Comparison of ENCODE assay signal across 16 cellular contexts in the genomic region with DNA sequence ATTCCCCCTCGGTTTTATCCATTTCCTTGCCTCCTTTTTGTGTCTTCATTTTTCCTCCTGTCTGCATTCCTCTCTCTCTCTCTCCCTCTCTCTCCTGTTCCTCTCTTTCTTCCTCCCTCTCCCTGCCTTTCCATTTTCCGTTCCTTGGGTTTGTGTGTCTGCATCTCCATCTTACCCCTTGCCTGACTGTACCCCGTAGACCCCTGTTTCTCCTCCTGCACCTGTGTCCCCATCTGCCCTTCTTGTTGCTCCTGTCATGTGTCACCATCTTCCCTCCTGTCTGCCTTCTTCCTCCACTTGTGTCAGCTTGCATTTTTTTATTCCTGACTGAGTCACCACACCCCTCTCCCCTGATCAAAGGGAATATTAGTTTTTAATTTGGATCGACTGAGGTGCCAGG. TPM values are rescaled to one million over a fixed set of nuclear protein-coding genes. Genes with fewer than 3 reads are reported as not detected.
A peak's percentile ranks its signal among the peaks of the same experiment; 100 is the strongest.
DNase-seq lines count a peak whose midpoint lies in the region; ATAC-seq, FAIRE-seq and TF ChIP-seq lines count a peak whose summit lies in the region.
"Had no signal": no experiment of that assay in that cellular context is flagged by ENCODE, and none has a peak within 500 bp of the region (broad histone marks: within the 10 kb centered on the region; RNA-seq: fewer than 3 reads in every experiment).

No MANE protein-coding gene starts in this region.

- FAIRE-seq in HTR-8/SVneo (lab: Jason Lieb, UNC), result no peak
- FAIRE-seq: GM12891, urothelium cell line had no signal

- H3K4me2 ChIP-seq in HCT116 (ENCODE audit: low read length), result peak overlapping the region; percentile 12; the same call in 1 of the 2 replicates

- no peak overlapping the region for H3K27ac ChIP-seq in HCT116 (ENCODE audit: low read depth, low read length)
- H3K27ac ChIP-seq: gastrocnemius medialis had no signal

- DNase-seq in T-helper 2 cell treated with Interferon-gamma antibody and Interleukin-4, amounts not matched to agents 5 μg/mL and 100 μg/mL, for 36 hours (ENCODE audit: low spot score), result no peak
- DNase-seq in T-helper 2 cell, result no peak
- DNase-seq in HCT116 (ENCODE audit: low read depth, low spot score), result no peak
- peak; percentile 9 for DNase-seq in cerebellar cortex (ENCODE audit: low spot score)
- DNase-seq in neural crest cell (ENCODE audit: low read depth, low spot score), result no peak
- no peak for DNase-seq in HTR-8/SVneo (ENCODE audit: insufficient read length, low spot score)
- no peak for DNase-seq in germinal center (ENCODE audit: low spot score)
- no peak for DNase-seq in AG08395 (ENCODE audit: low spot score)
- DNase-seq: gastrocnemius medialis; left cardiac atrium; MM.1S; stimulated activated CD4-positive, alpha-beta T cell treated with anti-CD3 and anti-CD28 coated beads, Interleukin-12 subunit alpha, Interleukin-12 subunit beta, amount 100 ng/mL, for 4 hours had no signal

- H2AFZ ChIP-seq in HCT116 (ENCODE audit: low read depth, low read length, poor library complexity, severe bottlenecking), result no peak overlapping the region

- intact Hi-C loops in HCT116 (cut with micrococcal nuclease), result no loop called here

- no peaks in the 10 kb centered on the region for H3K9me2 ChIP-seq in HCT116 (ENCODE audit: insufficient read depth)

- H3K79me2 ChIP-seq in HCT116 (ENCODE audit: insufficient read depth, low read length), result no peaks in the 10 kb centered on the region

- H3K4me3 Mint-ChIP-seq in T-helper 2 cell treated with Interferon-gamma antibody and Interleukin-4, amounts not matched to agents 5 μg/mL and 100 μg/mL, for 36 hours, result peak overlapping the region; percentile 36
- H3K4me3 Mint-ChIP-seq in neural crest cell, result peak overlapping the region; percentile 71

- H3K27ac Mint-ChIP-seq in T-helper 2 cell treated with Interferon-gamma antibody and Interleukin-4, amounts not matched to agents 5 μg/mL and 100 μg/mL, for 36 hours, result peak overlapping the region; percentile 77
- H3K27ac Mint-ChIP-seq in neural crest cell (ENCODE audit: unreplicated experiment), result no peak overlapping the region

- H3K27me3 ChIP-seq in HCT116 (ENCODE audit: insufficient read depth, low read length), result peaks cover 10% of the 10 kb centered on the region; the same call in 1 of the 2 replicates

- H3K36me3 Mint-ChIP-seq in T-helper 2 cell treated with Interferon-gamma antibody and Interleukin-4, amounts not matched to agents 5 μg/mL and 100 μg/mL, for 36 hours (ENCODE audit: low read depth), result peaks cover 2% of the 10 kb centered on the region
- H3K36me3 Mint-ChIP-seq in neural crest cell (ENCODE audit: low read depth), result no peaks in the 10 kb centered on the region

- H4K20me1 ChIP-seq in HCT116 (ENCODE audit: insufficient read depth), result no peaks in the 10 kb centered on the region

- H3K9ac ChIP-seq in HCT116 (ENCODE audit: low read length), result no peak overlapping the region

- POLR2A ChIA-PET in HCT116 (lab: Charles Lee), result no interaction called here

- TF ChIP-seq RAD21 in HCT116 (IDR thresholded peaks at IDR 0.05; ENCODE audit: low read depth), result no peak

- RAD21 ChIA-PET in HCT116 (lab: Charles Lee; ENCODE audit: low non-redundant PET in 1 of 2, low total read pairs in 2 of 2, uncharacterized antibody in 2 of 2, unreplicated experiment in 2 of 2), result no interaction called here

- H3K9me3 ChIP-seq in HCT116 (ENCODE audit: control insufficient read depth in 1 of 2, insufficient read depth in 1 of 2, low read depth in 1 of 2, low read length in 2 of 2), result no peaks in the 10 kb centered on the region
- H3K9me3 ChIP-seq: gastrocnemius medialis, HAP-1 had no signal

- no peaks in the 10 kb centered on the region for H3K36me3 ChIP-seq in HCT116 (ENCODE audit: control insufficient read depth in 1 of 2, insufficient read depth in 2 of 2, low read length in 2 of 2)
- H3K36me3 ChIP-seq: gastrocnemius medialis, HAP-1 had no signal

- H3K9me3 Mint-ChIP-seq in T-helper 2 cell treated with Interferon-gamma antibody and Interleukin-4, amounts not matched to agents 5 μg/mL and 100 μg/mL, for 36 hours, result no peaks in the 10 kb centered on the region
- H3K9me3 Mint-ChIP-seq in neural crest cell, result no peaks in the 10 kb centered on the region

- no peak for ATAC-seq in HCT116
- ATAC-seq: gastrocnemius medialis, left cardiac atrium had no signal

- H3K4me1 Mint-ChIP-seq in T-helper 2 cell treated with Interferon-gamma antibody and Interleukin-4, amounts not matched to agents 5 μg/mL and 100 μg/mL, for 36 hours (ENCODE audit: low read depth), result peaks cover 3% of the 10 kb centered on the region
- H3K4me1 Mint-ChIP-seq in neural crest cell, result peaks cover 40% of the 10 kb centered on the region

- no TSS peak for BruUV-seq in HCT116 (replicated peaks; lab: Mats Ljungman, UMichigan)

- TF ChIP-seq CTCF in HCT116 (IDR thresholded peaks at IDR 0.05 in 2 of 3, conservative IDR thresholded peaks at IDR 0.05 in 1 of 3; ENCODE audit: borderline replicate concordance in 1 of 3, insufficient read depth in 1 of 3, low read depth in 2 of 3, low read length in 2 of 3), result no peak
- TF ChIP-seq CTCF in neural crest cell (conservative IDR thresholded peaks at IDR 0.05), result no peak

- peaks cover 77% of the 10 kb centered on the region for H3K27me3 Mint-ChIP-seq in T-helper 2 cell treated with Interferon-gamma antibody and Interleukin-4, amounts not matched to agents 5 μg/mL and 100 μg/mL, for 36 hours (ENCODE audit: low read depth)
- H3K27me3 Mint-ChIP-seq in neural crest cell (ENCODE audit: low read depth), result peaks cover 83% of the 10 kb centered on the region

- H3K4me3 ChIP-seq in HCT116 (replicated peaks in 1 of 2; ENCODE audit: low read depth in 1 of 2, low read length in 2 of 2), result no peak overlapping the region
- H3K4me3 ChIP-seq: gastrocnemius medialis, HAP-1 had no signal

- CTCF ChIA-PET in HCT116 (lab: Charles Lee), result interaction anchor here (1.1 kb wide), 1 partner anchor 8 kb away, joined by 7 read pairs; no protein-coding TSS in a partner anchor

- no peak for TF ChIP-seq POLR2A in HCT116 (IDR thresholded peaks at IDR 0.05; ENCODE audit: borderline replicate concordance, extremely low read depth, insufficient read depth, insufficient read length)

- peaks cover 0 to 31% of the 10 kb centered on the region in 2 experiments; a peak in 2 of 4 replicates for H3K4me1 ChIP-seq in HCT116 (ENCODE audit: control insufficient read depth in 1 of 2, insufficient read depth in 2 of 2, low read length in 2 of 2)

TF ChIP-seq in HCT116, 20 proteins besides CTCF, POLR2A, EP300 and RAD21:
- no peak for TF ChIP-seq FOSL1 (IDR thresholded peaks at IDR 0.05; ENCODE audit: low read depth)
- TF ChIP-seq CBX3 (IDR thresholded peaks at IDR 0.05; ENCODE audit: low read depth), result no peak
- no peak for TF ChIP-seq ELF1 (IDR thresholded peaks at IDR 0.05; ENCODE audit: borderline replicate concordance, low read depth)
- no peak for TF ChIP-seq POLR2AphosphoS5 (IDR thresholded peaks at IDR 0.05; ENCODE audit: low read depth, low read length)
- no peak for TF ChIP-seq ZFX (IDR thresholded peaks at IDR 0.05)
- TF ChIP-seq, protein P1, sequence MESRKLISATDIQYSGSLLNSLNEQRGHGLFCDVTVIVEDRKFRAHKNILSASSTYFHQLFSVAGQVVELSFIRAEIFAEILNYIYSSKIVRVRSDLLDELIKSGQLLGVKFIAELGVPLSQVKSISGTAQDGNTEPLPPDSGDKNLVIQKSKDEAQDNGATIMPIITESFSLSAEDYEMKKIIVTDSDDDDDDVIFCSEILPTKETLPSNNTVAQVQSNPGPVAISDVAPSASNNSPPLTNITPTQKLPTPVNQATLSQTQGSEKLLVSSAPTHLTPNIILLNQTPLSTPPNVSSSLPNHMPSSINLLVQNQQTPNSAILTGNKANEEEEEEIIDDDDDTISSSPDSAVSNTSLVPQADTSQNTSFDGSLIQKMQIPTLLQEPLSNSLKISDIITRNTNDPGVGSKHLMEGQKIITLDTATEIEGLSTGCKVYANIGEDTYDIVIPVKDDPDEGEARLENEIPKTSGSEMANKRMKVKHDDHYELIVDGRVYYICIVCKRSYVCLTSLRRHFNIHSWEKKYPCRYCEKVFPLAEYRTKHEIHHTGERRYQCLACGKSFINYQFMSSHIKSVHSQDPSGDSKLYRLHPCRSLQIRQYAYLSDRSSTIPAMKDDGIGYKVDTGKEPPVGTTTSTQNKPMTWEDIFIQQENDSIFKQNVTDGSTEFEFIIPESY (IDR thresholded peaks at IDR 0.05; ENCODE audit: extremely low read depth, insufficient replicate concordance, low read length), result no peak
- no peak for TF ChIP-seq SRF (IDR thresholded peaks at IDR 0.05; ENCODE audit: low read depth)
- no peak for TF ChIP-seq ZNF274 (IDR thresholded peaks at IDR 0.05; ENCODE audit: low read depth, low read length)
- TF ChIP-seq, protein P2, sequence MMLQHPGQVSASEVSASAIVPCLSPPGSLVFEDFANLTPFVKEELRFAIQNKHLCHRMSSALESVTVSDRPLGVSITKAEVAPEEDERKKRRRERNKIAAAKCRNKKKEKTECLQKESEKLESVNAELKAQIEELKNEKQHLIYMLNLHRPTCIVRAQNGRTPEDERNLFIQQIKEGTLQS (IDR thresholded peaks at IDR 0.05), result no peak
- no peak for TF ChIP-seq YY1 (IDR thresholded peaks at IDR 0.05; ENCODE audit: extremely low read depth, insufficient replicate concordance, low read depth, low read length)

RNA-seq across cellular contexts. Expression of a gene that starts 1.8 kb away (rescaled TPM):
- 0.44 TPM for total RNA-seq in HCT116 (2021; ENCODE audit: unreplicated experiment)
- polyA plus RNA-seq in HCT116 (2012), result 0.84 and 0.96 TPM in 2 replicates
- total RNA-seq in neural crest cell, result 1.7 and 1.9 TPM in 2 replicates
- total RNA-seq: gastrocnemius medialis; left cardiac atrium; T-helper 1 cell treated with Interleukin-12 subunit alpha and Interleukin-12 subunit beta and Interleukin-4 antibody, amounts not matched to agents 30 ng/mL and 1 ng/mL, for 36 hours had no signal

RNA-seq across cellular contexts. Expression of a gene that starts 23.8 kb away (rescaled TPM):
- total RNA-seq in HCT116 (2021; ENCODE audit: unreplicated experiment) (not detected), neural crest cell (not detected in 2 replicates)
- not detected in 2 replicates for polyA plus RNA-seq in HCT116 (2012)
- total RNA-seq: gastrocnemius medialis; left cardiac atrium; T-helper 1 cell treated with Interleukin-12 subunit alpha and Interleukin-12 subunit beta and Interleukin-4 antibody, amounts not matched to agents 30 ng/mL and 1 ng/mL, for 36 hours had no signal

RNA-seq across cellular contexts. Expression of a gene that starts 32.0 kb away (rescaled TPM):
- total RNA-seq in HCT116 (2021; ENCODE audit: unreplicated experiment) (not detected), neural crest cell (not detected in 2 replicates)
- polyA plus RNA-seq in HCT116 (2012), result not detected in 2 replicates
- total RNA-seq: gastrocnemius medialis; left cardiac atrium; T-helper 1 cell treated with Interleukin-12 subunit alpha and Interleukin-12 subunit beta and Interleukin-4 antibody, amounts not matched to agents 30 ng/mL and 1 ng/mL, for 36 hours had no signal
